In genomic region chr16:87608400-87608985, GRCh38 we compare ENCODE assay signal across 8 cellular contexts.
DNase-seq lines count a peak whose midpoint lies in the region; ATAC-seq lines count a peak whose summit lies in the region.

No MANE protein-coding gene starts in this region.

- no peaks in the 10 kb centered on the region for H3K9me3 ChIP-seq in adipocyte (ENCODE audit: control insufficient read depth, low read length)

- peaks cover 44% of the 10 kb centered on the region for H3K27me3 ChIP-seq in adipocyte (replicated peaks; ENCODE audit: control insufficient read depth, insufficient read depth, low read length)

- H3K36me3 ChIP-seq in adipocyte (ENCODE audit: control insufficient read depth, insufficient read depth, low read length, severe bottlenecking), result no peaks in the 10 kb centered on the region

- no peak overlapping the region for H3K9ac ChIP-seq in adipocyte (ENCODE audit: low read length)

- H3K27ac Mint-ChIP-seq in stimulated activated effector memory CD8-positive, alpha-beta T cell treated with anti-CD3 and anti-CD28 coated beads, Interleukin-12 subunit alpha, Interleukin-12 subunit beta, amount 100 ng/mL, for 72 hours, result no peak overlapping the region

- H3K36me3 Mint-ChIP-seq in stimulated activated effector memory CD8-positive, alpha-beta T cell treated with anti-CD3 and anti-CD28 coated beads, Interleukin-12 subunit alpha, Interleukin-12 subunit beta, amount 100 ng/mL, for 72 hours, result peaks cover 6% of the 10 kb centered on the region

- peaks cover 14% of the 10 kb centered on the region for H3K4me1 Mint-ChIP-seq in stimulated activated effector memory CD8-positive, alpha-beta T cell treated with anti-CD3 and anti-CD28 coated beads, Interleukin-12 subunit alpha, Interleukin-12 subunit beta, amount 100 ng/mL, for 72 hours

- no peaks in the 10 kb centered on the region for H3K4me1 ChIP-seq in adipocyte (ENCODE audit: control insufficient read depth, insufficient read depth, low read length)

- ATAC-seq in stimulated activated effector memory CD8-positive, alpha-beta T cell treated with anti-CD3 and anti-CD28 coated beads, Interleukin-12 subunit alpha, Interleukin-12 subunit beta, amount 100 ng/mL, for 72 hours, result no peak
- no peak for ATAC-seq in HG03571 (IDR thresholded peaks at IDR 0.05; ENCODE audit: unreplicated experiment)

- no peak overlapping the region for H3K4me3 Mint-ChIP-seq in stimulated activated effector memory CD8-positive, alpha-beta T cell treated with anti-CD3 and anti-CD28 coated beads, Interleukin-12 subunit alpha, Interleukin-12 subunit beta, amount 100 ng/mL, for 72 hours

- peaks cover 2% of the 10 kb centered on the region for H3K9me3 Mint-ChIP-seq in stimulated activated effector memory CD8-positive, alpha-beta T cell treated with anti-CD3 and anti-CD28 coated beads, Interleukin-12 subunit alpha, Interleukin-12 subunit beta, amount 100 ng/mL, for 72 hours

- H3K4me3 ChIP-seq in adipocyte (ENCODE audit: low read length), result no peak overlapping the region

- DNase-seq in GM04504 (ENCODE audit: low read depth) (peak; percentile 35), NOMO-1 treated with DMSO at 0.1 percent for 48 hours (lab: John Stamatoyannopoulos, UW; ENCODE audit: unreplicated experiment) (peak; percentile 45), adipocyte (ENCODE audit: low read depth) (peak; percentile 84), islet precursor cell (peak; percentile 91), COR-L47 (lab: John Stamatoyannopoulos, UW) (no peak)
- DNase-seq in stimulated activated effector memory CD8-positive, alpha-beta T cell treated with anti-CD3 and anti-CD28 coated beads, Interleukin-12 subunit alpha, Interleukin-12 subunit beta, amount 100 ng/mL, for 72 hours (ENCODE audit: low spot score in 2 of 2), result peak; percentile 27 to 63
- no peak for DNase-seq in effector CD8-positive, alpha-beta T cell (lab: John Stamatoyannopoulos, UW)

Comparison
In these comparisons a context has a peak if more than half of its experiments do, and no peak if none do; other contexts are left out.
1. DNase-seq: peak in GM04504 (single experiment), NOMO-1 treated with DMSO at 0.1 percent for 48 hours (single experiment), adipocyte (single experiment), islet precursor cell (single experiment) and stimulated activated effector memory CD8-positive, alpha-beta T cell treated with anti-CD3 and anti-CD28 coated beads, Interleukin-12 subunit alpha, Interleukin-12 subunit beta, amount 100 ng/mL, for 72 hours (2 of 2); none in COR-L47 (single experiment) and effector CD8-positive, alpha-beta T cell (single experiment).